Comparison of ENCODE assay signal across 8 cellular contexts in genomic region chr11:59802639-59803176, GRCh38. TPM values are rescaled to one million over a fixed set of nuclear protein-coding genes. Genes with fewer than 3 reads are reported as not detected.
DNase-seq lines count a peak whose midpoint lies in the region; ATAC-seq, FAIRE-seq and TF ChIP-seq lines count a peak whose summit lies in the region.

No MANE protein-coding gene starts in this region.

- H3K4me1 Mint-ChIP-seq in T-helper 2 cell treated with Interferon-gamma antibody and Interleukin-4, amounts not matched to agents 5 μg/mL and 100 μg/mL, for 36 hours (ENCODE audit: low read depth), result peaks cover 13% of the 10 kb centered on the region

- TF ChIP-seq RAD21 in H1 (IDR thresholded peaks at IDR 0.05 in 1 of 2, conservative IDR thresholded peaks at IDR 0.05 in 1 of 2; ENCODE audit: low read depth in 2 of 2, low read length in 2 of 2), result peak; percentile 69 to 72

- no peak overlapping the region for H2BK120ac ChIP-seq in H1 (replicated peaks; ENCODE audit: low read depth, low read length)

- TF ChIP-seq POLR2A in H1 (IDR thresholded peaks at IDR 0.05; ENCODE audit: control extremely low read depth in 1 of 2, low read depth in 2 of 2, low read length in 2 of 2), result no peak

- no peak overlapping the region for H3K4ac ChIP-seq in H1 (replicated peaks; ENCODE audit: insufficient read length, low read depth, low read length)

- H3K9me3 Mint-ChIP-seq in T-helper 2 cell treated with Interferon-gamma antibody and Interleukin-4, amounts not matched to agents 5 μg/mL and 100 μg/mL, for 36 hours, result no peaks in the 10 kb centered on the region

- TF ChIP-seq EP300 in H1 (IDR thresholded peaks at IDR 0.05; ENCODE audit: borderline replicate concordance in 1 of 2, low read depth in 2 of 2, low read length in 2 of 2), result no peak

- H3K36me3 ChIP-seq in H1 (ENCODE audit: control insufficient read depth in 2 of 4, insufficient read depth in 4 of 4, low read length in 3 of 4) (peaks cover 11 to 37% (median 35%) of the 10 kb centered on the region in 4 experiments), muscle layer of colon (ENCODE audit: insufficient read depth, low read length) (peaks cover 46% of the 10 kb centered on the region)

- H3K27me3 ChIP-seq in H1 (replicated peaks in 1 of 4; ENCODE audit: control insufficient read depth in 3 of 4, extremely low read depth in 1 of 4, insufficient read depth in 3 of 4, low read length in 3 of 4), result no peaks in the 10 kb centered on the region
- no peaks in the 10 kb centered on the region for H3K27me3 ChIP-seq in muscle layer of colon (ENCODE audit: control insufficient read depth in 1 of 2, insufficient read depth in 2 of 2, low read length in 2 of 2)

- no peak overlapping the region for H2AK5ac ChIP-seq in H1 (ENCODE audit: low read depth, low read length)

- no peak overlapping the region for H3K18ac ChIP-seq in H1 (ENCODE audit: extremely low read depth, low read length)

- no peak overlapping the region for H2BK20ac ChIP-seq in H1 (ENCODE audit: low read length)

- no peak overlapping the region for H3K56ac ChIP-seq in H1 (replicated peaks; ENCODE audit: insufficient read length, low read depth, low read length)

- POLR2A ChIA-PET in H1 (lab: Charles Lee; ENCODE audit: partially characterized antibody), result interaction anchor here (2.1 kb wide), 1 partner anchor 47 kb away, joined by 8 read pairs; the partner anchor contains the start of gene STX3

- no peaks in the 10 kb centered on the region for H3K23me2 ChIP-seq in H1 (ENCODE audit: low read depth, low read length)

- H4K8ac ChIP-seq in H1 (ENCODE audit: extremely low read depth, insufficient read depth, low read length), result no peak overlapping the region

- H3K4me3 ChIP-seq in H1 (ENCODE audit: extremely low read depth in 1 of 4, insufficient read depth in 2 of 4, low read depth in 3 of 4, low read length in 4 of 4), result no peak overlapping the region
- H3K4me3 ChIP-seq in muscle layer of colon (ENCODE audit: low read depth in 1 of 2, low read length in 2 of 2), result no peak overlapping the region

- no peak overlapping the region for H3K14ac ChIP-seq in H1 (ENCODE audit: insufficient read length)

- H3K23ac ChIP-seq in H1 (ENCODE audit: insufficient read length), result no peak overlapping the region

- H3K4me2 ChIP-seq in H1 (ENCODE audit: insufficient read depth in 1 of 2, low read depth in 2 of 2, low read length in 2 of 2), result no peak overlapping the region

- H3K79me1 ChIP-seq in H1 (ENCODE audit: low read depth, low read length), result no peaks in the 10 kb centered on the region

- ATAC-seq in GM19324 (IDR thresholded peaks at IDR 0.05; ENCODE audit: low FRiP score, unreplicated experiment) (no peak), GM21515 (IDR thresholded peaks at IDR 0.05; ENCODE audit: unreplicated experiment) (no peak)

- H3K27ac ChIP-seq in H1 (ENCODE audit: low read depth, low read length) (no peak overlapping the region), muscle layer of colon (ENCODE audit: low read depth, low read length) (no peak overlapping the region)

- H4K91ac ChIP-seq in H1 (replicated peaks; ENCODE audit: insufficient read length, low read length), result no peak overlapping the region

- no peaks in the 10 kb centered on the region for H3K9me3 ChIP-seq in H1 (ENCODE audit: insufficient read depth in 2 of 2, low read depth in 1 of 2, low read length in 1 of 2)
- no peaks in the 10 kb centered on the region for H3K9me3 ChIP-seq in muscle layer of colon (ENCODE audit: low read length)

- no peak overlapping the region for H2BK5ac ChIP-seq in H1 (ENCODE audit: low read depth, low read length)

- no peak overlapping the region for H4K5ac ChIP-seq in H1 (ENCODE audit: insufficient read length, low read depth, low read length)

- H3K4me1 ChIP-seq in H1 (replicated peaks in 1 of 4; ENCODE audit: control insufficient read depth in 3 of 4, insufficient read depth in 4 of 4, low read length in 3 of 4) (no peaks in the 10 kb centered on the region), muscle layer of colon (ENCODE audit: insufficient read depth, low read length) (peaks cover 4% of the 10 kb centered on the region)

- CTCF ChIA-PET in H1 (lab: Charles Lee; ENCODE audit: partially characterized antibody), result interaction anchor here (0.6 to 5.1 kb wide), 7 partner anchors 10 to 116 kb away, joined by 3 to 48 read pairs (median 4); partner anchors contain the start of gene STX3

- H3K27me3 Mint-ChIP-seq in T-helper 2 cell treated with Interferon-gamma antibody and Interleukin-4, amounts not matched to agents 5 μg/mL and 100 μg/mL, for 36 hours (ENCODE audit: low read depth), result no peaks in the 10 kb centered on the region

- H2BK12ac ChIP-seq in H1 (ENCODE audit: low read depth, low read length), result no peak overlapping the region

- no peak for FAIRE-seq in H1 (lab: Jason Lieb, UNC)

- 88% methylated on average over 4 of the region's 4 CpGs; no CpG with 5 or more reads in 1 of the 2 experiments for WGBS in H1 (ENCODE audit: extremely low coverage in 1 of 2, insufficient coverage in 1 of 2, insufficient read length in 1 of 2, insufficient replicate concordance in 2 of 2, low coverage in 1 of 2, low lambda C conversion rate in 2 of 2, missing lambda C conversion rate in 1 of 2), 2 experiments

- H2AFZ ChIP-seq in H1 (ENCODE audit: low read length), result no peak overlapping the region

- H3K27ac Mint-ChIP-seq in T-helper 2 cell treated with Interferon-gamma antibody and Interleukin-4, amounts not matched to agents 5 μg/mL and 100 μg/mL, for 36 hours, result no peak overlapping the region

- H2BK15ac ChIP-seq in H1 (ENCODE audit: low read length), result no peak overlapping the region

- no peaks in the 10 kb centered on the region for H3K79me2 ChIP-seq in H1 (ENCODE audit: control insufficient read depth in 1 of 2, insufficient read depth in 2 of 2, low read length in 2 of 2)

- DNase-seq in AML-193 (lab: John Stamatoyannopoulos, UW), result peak; percentile 63 to 65
- peak; percentile 53 for DNase-seq in LoVo (ENCODE audit: low spot score)
- DNase-seq in T-helper 2 cell treated with Interferon-gamma antibody and Interleukin-4, amounts not matched to agents 5 μg/mL and 100 μg/mL, for 36 hours (ENCODE audit: low spot score), result peak; percentile 20
- DNase-seq in H1 (ENCODE audit: low read depth in 1 of 2, low spot score in 2 of 2), result no peak

- no peak overlapping the region for H3K4me3 Mint-ChIP-seq in T-helper 2 cell treated with Interferon-gamma antibody and Interleukin-4, amounts not matched to agents 5 μg/mL and 100 μg/mL, for 36 hours

- peak; percentile 45 for TF ChIP-seq CTCF in GM12873 (IDR thresholded peaks at IDR 0.05; ENCODE audit: insufficient read depth, low read depth, low read length, missing control alignments)
- TF ChIP-seq CTCF in H1 (IDR thresholded peaks at IDR 0.05; ENCODE audit: control extremely low read depth in 1 of 3, insufficient read depth in 1 of 3, low read depth in 1 of 3, low read length in 3 of 3), result peak in 2 of 3 experiments; percentile 42 to 44; a peak in 2 of 4 replicates

- H3K9ac ChIP-seq in H1 (replicated peaks in 1 of 4; ENCODE audit: extremely low read depth in 1 of 4, low read depth in 3 of 4, low read length in 3 of 4) (no peak overlapping the region), muscle layer of colon (ENCODE audit: low read length) (peak overlapping the region; percentile 4)

- peaks cover 0 to 6% of the 10 kb centered on the region in 2 experiments for H4K20me1 ChIP-seq in H1 (replicated peaks in 1 of 2; ENCODE audit: control insufficient read depth in 1 of 2, insufficient read depth in 2 of 2, low read length in 2 of 2)

- peaks cover 37% of the 10 kb centered on the region for H3K36me3 Mint-ChIP-seq in T-helper 2 cell treated with Interferon-gamma antibody and Interleukin-4, amounts not matched to agents 5 μg/mL and 100 μg/mL, for 36 hours (ENCODE audit: low read depth)

TF ChIP-seq in H1, 55 proteins besides CTCF, POLR2A, EP300 and RAD21 (continues in another document):
- no peak for TF ChIP-seq MAFK (IDR thresholded peaks at IDR 0.05; ENCODE audit: low read depth, low read length)
- TF ChIP-seq E2F6 (IDR thresholded peaks at IDR 0.05), result peak; percentile 89
- TF ChIP-seq CEBPB (IDR thresholded peaks at IDR 0.05; ENCODE audit: low read depth, low read length), result peak; percentile 67; the same call in 1 of the 2 replicates

RNA-seq across cellular contexts. Expression of gene MRPL16, which starts 7.9 kb away (rescaled TPM):
- total RNA-seq in H1 (2021; fragmentation: NEBNext Ultra II Directional; extraction: Animal tissue kit (Norgen Biotek cat#: 25700)), result 76.8 and 79.8 TPM in 2 replicates
- 69.2 and 72.3 TPM in 2 replicates for polyA plus RNA-seq in H1 (2011; rRNA removed)
- polyA plus RNA-seq in H1 (2011; cell fraction: cytosol; rRNA removed), result 105 TPM
- polyA plus RNA-seq in H1 (2011; cell fraction: nucleus; rRNA removed), result 46.5 TPM
- polyA plus RNA-seq in H1 (2012, experiment 1 of 2), result 86.4 to 94.2 TPM (median 89.9 TPM) in 4 replicates
- polyA plus RNA-seq in H1 (2012, experiment 2 of 2), result 67.1 TPM
- polyA plus RNA-seq in H1 (2013, experiment 1 of 2), result 80.6 TPM
- polyA plus RNA-seq in H1 (2013, experiment 2 of 2), result 83.2 TPM
- polyA minus RNA-seq in H1 (2011; rRNA and poly(A)+ RNA removed), result 35.6 and 43.8 TPM in 2 replicates
- polyA minus RNA-seq in H1 (2011; cell fraction: cytosol; rRNA and poly(A)+ RNA removed), result 27.0 TPM
- 23.9 TPM for polyA minus RNA-seq in H1 (2011; cell fraction: nucleus; rRNA and poly(A)+ RNA removed)

RNA-seq across cellular contexts. Expression of gene CBLIF, which starts 42.6 kb away (rescaled TPM):
- not detected in 2 replicates for total RNA-seq in H1 (2021; fragmentation: NEBNext Ultra II Directional; extraction: Animal tissue kit (Norgen Biotek cat#: 25700))
- polyA plus RNA-seq in H1 (2011; rRNA removed), result not detected in 2 replicates
- not detected for polyA plus RNA-seq in H1 (2011; cell fraction: cytosol; rRNA removed)
- polyA plus RNA-seq in H1 (2011; cell fraction: nucleus; rRNA removed), result not detected
- polyA plus RNA-seq in H1 (2012, experiment 1 of 2), result not detected in 4 replicates
- polyA plus RNA-seq in H1 (2012, experiment 2 of 2), result not detected
- not detected for polyA plus RNA-seq in H1 (2013, experiment 1 of 2)
- not detected for polyA plus RNA-seq in H1 (2013, experiment 2 of 2)
- polyA minus RNA-seq in H1 (2011; rRNA and poly(A)+ RNA removed), result not detected in 2 replicates
- polyA minus RNA-seq in H1 (2011; cell fraction: cytosol; rRNA and poly(A)+ RNA removed), result not detected
- not detected for polyA minus RNA-seq in H1 (2011; cell fraction: nucleus; rRNA and poly(A)+ RNA removed)

RNA-seq across cellular contexts. Expression of gene STX3, which starts 47.5 kb away (rescaled TPM):
- 56.1 and 56.2 TPM in 2 replicates for total RNA-seq in H1 (2021; fragmentation: NEBNext Ultra II Directional; extraction: Animal tissue kit (Norgen Biotek cat#: 25700))
- polyA plus RNA-seq in H1 (2011; rRNA removed), result 43.0 and 50.5 TPM in 2 replicates
- 56.6 TPM for polyA plus RNA-seq in H1 (2011; cell fraction: cytosol; rRNA removed)
- polyA plus RNA-seq in H1 (2011; cell fraction: nucleus; rRNA removed), result 28.5 TPM
- 40.8 to 54.8 TPM (median 49.6 TPM) in 4 replicates for polyA plus RNA-seq in H1 (2012, experiment 1 of 2)
- polyA plus RNA-seq in H1 (2012, experiment 2 of 2), result 6.5 TPM
- polyA plus RNA-seq in H1 (2013, experiment 1 of 2), result 31.6 TPM
- polyA plus RNA-seq in H1 (2013, experiment 2 of 2), result 33.9 TPM
- polyA minus RNA-seq in H1 (2011; rRNA and poly(A)+ RNA removed), result 38.8 and 45.6 TPM in 2 replicates
- polyA minus RNA-seq in H1 (2011; cell fraction: cytosol; rRNA and poly(A)+ RNA removed), result 25.6 TPM
- 42.1 TPM for polyA minus RNA-seq in H1 (2011; cell fraction: nucleus; rRNA and poly(A)+ RNA removed)

Comparison
In these comparisons a context has a peak if more than half of its experiments do, and no peak if none do; other contexts are left out.
1. DNase-seq: peak in AML-193 (2 of 2), LoVo (single experiment) and T-helper 2 cell treated with Interferon-gamma antibody and Interleukin-4, amounts not matched to agents 5 μg/mL and 100 μg/mL, for 36 hours (single experiment); none in H1 (0 of 2).